24 cellular contexts compared by ENCODE assay signal in genomic region chr6:38020593-38020992, GRCh38.
DNase-seq lines count a peak whose midpoint lies in the region; ATAC-seq and TF ChIP-seq lines count a peak whose summit lies in the region.
"Had no signal": no experiment of that assay in that cellular context is flagged by ENCODE, and none has a peak within 500 bp of the region (broad histone marks: within the 10 kb centered on the region; RNA-seq: fewer than 3 reads in every experiment).

No MANE protein-coding gene starts in this region.

- H3K27ac Mint-ChIP-seq in MCF 10A (ENCODE audit: low read depth, unreplicated experiment), result no peak overlapping the region
- peak overlapping the region in 1 of 10 donors; percentile 68 for H3K27ac Mint-ChIP-seq in naive thymus-derived CD8-positive, alpha-beta T cell
- H3K27ac Mint-ChIP-seq: GM23338 had no signal

- H3K4me1 ChIP-seq in tibial nerve, result peaks cover 0 to 55% (median 0%) of the 10 kb centered on the region in 4 donors

- no peak for TF ChIP-seq POLR2A in tibial nerve (IDR thresholded peaks at IDR 0.05)

- no peak for TF ChIP-seq EP300 in tibial nerve (IDR thresholded peaks at IDR 0.05)

- no TSS peak for BruUV-seq in MCF 10A (replicated peaks; lab: Mats Ljungman, UMichigan)

- 70 to 75% methylated on average over 2 of the region's 2 CpGs for WGBS in tibial nerve, 2 donors

- intact Hi-C loops in left colon (cut with DNase I, micrococcal nuclease) (no loop called here), MCF 10A (cut with micrococcal nuclease) (no loop called here)

- no peak overlapping the region for H3K4me3 ChIP-seq in tibial nerve
- H3K4me3 ChIP-seq: GM23338 had no signal

- no peaks in the 10 kb centered on the region for H3K27me3 Mint-ChIP-seq in MCF 10A (ENCODE audit: insufficient read depth, unreplicated experiment)
- no peaks in the 10 kb centered on the region for H3K27me3 Mint-ChIP-seq in naive thymus-derived CD8-positive, alpha-beta T cell
- H3K27me3 Mint-ChIP-seq: central memory CD8-positive, alpha-beta T cell; type B pancreatic cell had no signal

- H3K27ac ChIP-seq in tibial nerve, result no peak overlapping the region
- H3K27ac ChIP-seq: 22Rv1, HL-60, neutrophil had no signal

- no peak overlapping the region for H3K4me3 Mint-ChIP-seq in MCF 10A (ENCODE audit: unreplicated experiment)
- H3K4me3 Mint-ChIP-seq in naive thymus-derived CD8-positive, alpha-beta T cell, result no peak overlapping the region
- H3K4me3 Mint-ChIP-seq: activated T-cell treated with anti-CD3 and anti-CD28 coated beads, Interleukin-2, amount 50 U/mL, for 4 hours; central memory CD8-positive, alpha-beta T cell; GM23338; type B pancreatic cell had no signal

- H3K27me3 ChIP-seq in tibial nerve, result no peaks in the 10 kb centered on the region
- H3K27me3 ChIP-seq: neutrophil had no signal

- CTCF ChIA-PET in MCF 10A (lab: Yijun Ruan, JAX), result interaction anchor here (0.7 to 1.1 kb wide), 2 partner anchors 12 to 90 kb away, joined by 3 read pairs; no protein-coding TSS in a partner anchor

- no peaks in the 10 kb centered on the region for H3K4me1 Mint-ChIP-seq in MCF 10A (ENCODE audit: insufficient read depth, unreplicated experiment)
- peaks cover 13 to 52% (median 36%) of the 10 kb centered on the region in 4 donors for H3K4me1 Mint-ChIP-seq in naive thymus-derived CD8-positive, alpha-beta T cell

- DNase-seq in DMS 273 (lab: John Stamatoyannopoulos, UW; ENCODE audit: unreplicated experiment) (peak; percentile 20), DMS 273 treated with DMSO at 0.1 percent for 48 hours (lab: John Stamatoyannopoulos, UW) (no peak), NCI-H1930 (lab: John Stamatoyannopoulos, UW) (peak; percentile 87 to 89), NCI-H774 (lab: John Stamatoyannopoulos, UW) (peak; percentile 41), left colon (no peak), tibial nerve (ENCODE audit: low spot score in 2 of 2) (no peak), MCF 10A (ENCODE audit: unreplicated experiment) (no peak)
- no peak for DNase-seq in naive thymus-derived CD8-positive, alpha-beta T cell
- DNase-seq: activated naive CD4-positive, alpha-beta T cell treated with anti-CD3 and anti-CD28 coated beads, Interleukin-2, amount 50 U/mL, for 16 hours; activated T-cell treated with anti-CD3 and anti-CD28 coated beads, Interleukin-2, amount 50 U/mL, for 4 hours; anterior cingulate cortex; effector CD4-positive, alpha-beta T cell; hypothalamus; islet precursor cell; NCI-H1694 treated with DMSO at 0.1 percent for 48 hours; stimulated activated CD4-positive, alpha-beta T cell treated with anti-CD3 and anti-CD28 coated beads, Interleukin-4, amount 100 ng/mL, for 4 hours; T1000 had no signal

- POLR2A ChIA-PET in MCF 10A (lab: Yijun Ruan, JAX), result interaction anchor here (0.6 kb wide), 1 partner anchor 160 kb away, joined by 3 read pairs; no protein-coding TSS in a partner anchor
- POLR2A ChIA-PET in naive thymus-derived CD8-positive, alpha-beta T cell (lab: Charles Lee), result interaction anchor here (0.6 kb wide), 1 partner anchor 202 kb away, joined by 3 read pairs; no protein-coding TSS in a partner anchor

- H3K9me3 Mint-ChIP-seq in MCF 10A (ENCODE audit: unreplicated experiment), result peaks cover 7% of the 10 kb centered on the region
- peaks cover 0 to 18% (median 0%) of the 10 kb centered on the region in 9 donors for H3K9me3 Mint-ChIP-seq in naive thymus-derived CD8-positive, alpha-beta T cell
- H3K9me3 Mint-ChIP-seq: central memory CD8-positive, alpha-beta T cell had no signal

- ATAC-seq in left colon, result peak; percentile 29
- ATAC-seq in naive thymus-derived CD8-positive, alpha-beta T cell, result no peak
- ATAC-seq: activated CD4-positive, CD25-positive, alpha-beta regulatory T cell treated with anti-CD3 and anti-CD28 coated beads, Interleukin-2, amount 50 U/mL, for 24 hours; activated T-cell treated with anti-CD3 and anti-CD28 coated beads, Interleukin-2, amount 50 U/mL, for 4 hours; GM23338 had no signal

- H3K36me3 ChIP-seq in tibial nerve, result peaks cover 0 to 3% (median 0%) of the 10 kb centered on the region in 3 donors
- H3K36me3 ChIP-seq: neutrophil had no signal

- TF ChIP-seq CTCF in tibial nerve (IDR thresholded peaks at IDR 0.05), result no peak
- TF ChIP-seq CTCF in MCF 10A (IDR thresholded peaks at IDR 0.05; ENCODE audit: unreplicated experiment), result no peak

- H3K36me3 Mint-ChIP-seq in MCF 10A (ENCODE audit: insufficient read depth, unreplicated experiment), result no peaks in the 10 kb centered on the region
- H3K36me3 Mint-ChIP-seq in naive thymus-derived CD8-positive, alpha-beta T cell, result peaks cover 0 to 9% (median 5%) of the 10 kb centered on the region in 3 donors

- H3K9me3 ChIP-seq in tibial nerve, result peaks cover 0 to 6% (median 0%) of the 10 kb centered on the region in 4 donors
- H3K9me3 ChIP-seq: neutrophil had no signal

Comparison
In these comparisons a context has a peak if more than half of its experiments do, and no peak if none do; other contexts are left out.
1. DNase-seq: peak in DMS 273 (single experiment), NCI-H1930 (2 of 2) and NCI-H774 (single experiment); none in DMS 273 treated with DMSO at 0.1 percent for 48 hours (single experiment), left colon (0 of 2), tibial nerve (0 of 2), MCF 10A (single experiment) and naive thymus-derived CD8-positive, alpha-beta T cell (0 of 10).